ENCODE assay signal across 8 cellular contexts in genomic region chr1:207828485-207829158, GRCh38.
DNase-seq lines count a peak whose midpoint lies in the region; ATAC-seq lines count a peak whose summit lies in the region.

No MANE protein-coding gene starts in this region.

- H3K9me2 ChIP-seq in Karpas-422 (replicated peaks; ENCODE audit: insufficient read depth, low read length), result no peaks in the 10 kb centered on the region

- peak overlapping the region; percentile 48 for H3K9ac ChIP-seq in Karpas-422 (ENCODE audit: low read length)
- H3K9ac ChIP-seq in SK-N-MC (ENCODE audit: insufficient read length), result no peak overlapping the region

- H3K27ac ChIP-seq in Karpas-422 (ENCODE audit: low read length), result peak overlapping the region; percentile 99
- H3K27ac ChIP-seq in SK-N-MC, result no peak overlapping the region

- H3K4me3 ChIP-seq in Karpas-422 (ENCODE audit: low read length) (no peak overlapping the region), SK-N-MC (no peak overlapping the region)

- no peak overlapping the region for H2AFZ ChIP-seq in Karpas-422 (ENCODE audit: low read length)

- no peaks in the 10 kb centered on the region for H4K20me1 ChIP-seq in Karpas-422 (ENCODE audit: insufficient read depth, low read depth, low read length)

- no peaks in the 10 kb centered on the region for H3K9me3 ChIP-seq in Karpas-422 (ENCODE audit: low read length)
- no peaks in the 10 kb centered on the region for H3K9me3 ChIP-seq in SK-N-MC (ENCODE audit: low read depth, low read length)

- peak overlapping the region; percentile 95 for H3K4me2 ChIP-seq in Karpas-422 (ENCODE audit: low read depth, low read length, poor library complexity, severe bottlenecking)

- ATAC-seq in GM21390 (IDR thresholded peaks at IDR 0.05; ENCODE audit: unreplicated experiment), result peak; percentile 25

- intact Hi-C loops in cardiac septum (cut with DNase I), result loop anchor here (1.0 to 5.0 kb wide), 3 partner anchors 20 to 134 kb away; no protein-coding TSS in a partner anchor
- intact Hi-C loops in posterior vena cava (cut with DNase I), result loop anchor here (10.0 kb wide), 2 partner anchors 136 to 774 kb away; partner anchors contain the start of genes PFKFB2 (in 1 of the 2) and YOD1 (in 1 of the 2)

- H3K79me2 ChIP-seq in Karpas-422 (ENCODE audit: low read length), result peaks cover 87% of the 10 kb centered on the region

- no peaks in the 10 kb centered on the region for H3K27me3 ChIP-seq in Karpas-422 (ENCODE audit: low read length)

- peaks cover 88% of the 10 kb centered on the region for H3K4me1 ChIP-seq in Karpas-422 (ENCODE audit: low read length)

- DNase-seq in CMK (ENCODE audit: low read depth) (peak; percentile 89), Karpas-422 (peak; percentile 90), SK-N-MC (ENCODE audit: low read depth, low spot score) (peak; percentile 8), amniotic epithelial cell (ENCODE audit: low read depth) (peak; percentile 86), cardiac septum (ENCODE audit: low spot score) (peak; percentile 87), posterior vena cava (ENCODE audit: low spot score) (peak; percentile 92), NCI-H1436 treated with DMSO at 0.1 percent for 48 hours (lab: John Stamatoyannopoulos, UW) (no peak)

- no peaks in the 10 kb centered on the region for H3K36me3 ChIP-seq in Karpas-422 (ENCODE audit: insufficient read depth, low read length)
- no peaks in the 10 kb centered on the region for H3K36me3 ChIP-seq in SK-N-MC (ENCODE audit: insufficient read depth, low read length)
